1 cellular context compared by ENCODE assay signal in the genomic region with DNA sequence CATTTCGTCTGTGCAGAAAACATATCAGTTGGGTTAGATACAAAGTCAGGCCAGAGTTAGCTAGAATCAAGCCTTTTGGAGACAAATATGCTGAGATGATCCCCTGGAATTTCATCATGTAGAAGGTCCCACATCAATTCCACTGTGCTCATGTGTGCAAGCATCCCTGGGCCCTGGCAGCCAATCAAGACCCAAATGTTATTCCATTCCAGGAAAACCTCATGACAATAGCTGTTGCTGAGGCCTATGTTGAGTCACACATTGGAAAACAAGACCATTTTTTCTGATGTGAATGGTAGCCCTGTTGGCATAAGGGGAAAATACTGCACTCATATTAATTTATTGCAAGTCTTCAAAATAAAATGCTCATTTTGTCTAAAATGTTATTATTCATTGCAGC.
A peak's percentile ranks its signal among the peaks of the same experiment; 100 is the strongest.
TF ChIP-seq lines count a peak whose summit lies in the region.

No MANE protein-coding gene starts in this region.

TF ChIP-seq in endothelial cell of umbilical vein, 7 proteins besides CTCF, POLR2A, EP300 and RAD21 (continued from another document):
- peak; percentile 26 for TF ChIP-seq POLR2AphosphoS5 (IDR thresholded peaks at IDR 0.05; ENCODE audit: insufficient read depth, low read depth, low read length)
- TF ChIP-seq, protein P1, sequence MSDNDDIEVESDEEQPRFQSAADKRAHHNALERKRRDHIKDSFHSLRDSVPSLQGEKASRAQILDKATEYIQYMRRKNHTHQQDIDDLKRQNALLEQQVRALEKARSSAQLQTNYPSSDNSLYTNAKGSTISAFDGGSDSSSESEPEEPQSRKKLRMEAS (IDR thresholded peaks at IDR 0.05; ENCODE audit: insufficient read depth, insufficient read length), result no peak
- TF ChIP-seq FOS (IDR thresholded peaks at IDR 0.05; ENCODE audit: borderline replicate concordance, insufficient read depth, low read length), result peak; percentile 60
